ENCODE assay signal across 1 cellular context in genomic region chr10:23294638-23295247, GRCh38.
TF ChIP-seq lines count a peak whose summit lies in the region.

No MANE protein-coding gene starts in this region.

TF ChIP-seq in H1, 55 proteins besides CTCF, POLR2A, EP300 and RAD21 (continued from another document):
- TF ChIP-seq CHD7 (IDR thresholded peaks at IDR 0.05; ENCODE audit: insufficient replicate concordance, low read length) (no peak), MAX (IDR thresholded peaks at IDR 0.05) (no peak), RNF2 (IDR thresholded peaks at IDR 0.05; ENCODE audit: borderline replicate concordance, low read depth, low read length, missing control alignments, poor library complexity, severe bottlenecking) (no peak), ZNF274 (IDR thresholded peaks at IDR 0.05; ENCODE audit: borderline replicate concordance, extremely low read depth, low read length) (no peak)
